In the genomic region with DNA sequence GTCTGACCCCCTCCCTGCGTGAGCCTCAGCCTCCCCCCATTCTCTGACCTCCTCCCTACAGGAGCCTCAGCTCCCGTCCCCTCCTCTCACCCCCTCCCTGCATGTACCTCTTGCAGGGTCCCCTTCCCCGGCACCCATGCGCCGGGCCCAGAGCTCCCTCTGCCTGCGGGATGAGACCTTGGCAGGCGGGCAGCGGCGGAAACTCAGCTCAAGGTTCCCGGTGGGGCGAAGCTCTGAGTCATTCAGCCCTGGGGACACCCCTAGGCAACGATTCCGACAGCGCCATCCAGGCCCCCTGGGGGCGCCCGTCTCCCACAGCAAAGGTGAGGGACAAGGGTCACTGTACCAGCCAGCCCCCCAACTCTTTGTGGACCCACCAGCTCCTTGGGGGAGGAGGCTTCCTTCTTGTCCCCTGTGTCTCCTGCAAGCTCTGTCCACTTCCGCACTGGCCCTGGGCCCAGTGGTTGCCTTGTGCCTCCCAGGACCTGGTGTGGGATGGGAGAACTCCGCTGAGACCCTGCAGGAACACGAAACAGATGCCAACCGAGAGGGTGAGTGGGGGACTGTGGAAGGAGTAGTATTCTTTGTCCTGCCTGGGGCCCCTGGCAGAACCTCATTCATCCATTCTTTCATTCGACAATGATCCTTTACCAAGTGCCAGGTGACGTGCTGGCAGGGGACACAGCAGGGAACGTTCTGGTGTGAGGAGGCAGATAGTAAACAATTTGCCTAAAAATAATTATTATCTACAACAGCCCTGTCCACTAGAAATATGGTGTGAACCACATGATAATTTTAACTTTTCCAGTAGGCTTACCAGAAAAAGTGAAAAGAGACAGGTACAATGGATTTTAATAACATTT, we compare ENCODE assay signal across 8 cellular contexts. TPM values are rescaled to one million over a fixed set of nuclear protein-coding genes. Genes with fewer than 3 reads are reported as not detected.
DNase-seq lines count a peak whose midpoint lies in the region; ATAC-seq and TF ChIP-seq lines count a peak whose summit lies in the region.

No MANE protein-coding gene starts in this region.

- H3K4me2 ChIP-seq in neural cell (ENCODE audit: low read length) = no peak overlapping the region

- DNase-seq in AG04449 (ENCODE audit: low read depth, low spot score) = no peak
- DNase-seq in NCI-H2107 (lab: John Stamatoyannopoulos, UW) = peak; percentile 65
- DNase-seq in activated CD4-positive, alpha-beta T cell treated with anti-CD3 and anti-CD28 coated beads, Interleukin-2, amount 50 U/mL, for 48 hours = peak; percentile 39 to 41
- peak; percentile 58 for DNase-seq in fibroblast of the conjunctiva (ENCODE audit: low read depth)
- DNase-seq in activated effector memory CD4-positive, alpha-beta T cell treated with anti-CD3 and anti-CD28 coated beads, Interleukin-2, amount 50 U/mL, for 16 hours = no peak

- TF ChIP-seq EP300 in neural cell (conservative IDR thresholded peaks at IDR 0.05; ENCODE audit: poor library complexity, severe bottlenecking) = no peak

- no peaks in the 10 kb centered on the region for H3F3A ChIP-seq in neural cell (ENCODE audit: insufficient read depth, low read length, poor library complexity, severe bottlenecking)

- no peak for TF ChIP-seq RAD21 in neural cell (conservative IDR thresholded peaks at IDR 0.05)

- H3K9me2 ChIP-seq in neural cell (ENCODE audit: insufficient read depth, low read length) = no peaks in the 10 kb centered on the region

- no peaks in the 10 kb centered on the region for H3K79me2 ChIP-seq in neural cell (replicated peaks; ENCODE audit: insufficient read depth, low read length)

- POLR2A ChIA-PET in AG04449 (lab: Yijun Ruan, JAX) = interaction anchor here (0.6 to 1.5 kb wide), 7 partner anchors 9 to 169 kb away, joined by 3 to 10 read pairs (median 3); partner anchors contain the start of genes PRDX5, STIP1 and TRMT112

- TF ChIP-seq CTCF in AG04449 (IDR thresholded peaks at IDR 0.05; ENCODE audit: insufficient read depth, low read length, missing control alignments) (peak; percentile 86), GM12872 (IDR thresholded peaks at IDR 0.05; ENCODE audit: insufficient read depth, low read depth, low read length) (peak; percentile 65), neural cell (IDR thresholded peaks at IDR 0.05; ENCODE audit: poor library complexity, severe bottlenecking) (peak; percentile 34)

- no peak overlapping the region for H2AFZ ChIP-seq in neural cell (ENCODE audit: low read depth, low read length)

- no peaks in the 10 kb centered on the region for H4K20me1 ChIP-seq in neural cell (ENCODE audit: insufficient read depth)

- no peaks in the 10 kb centered on the region for H3K27me3 ChIP-seq in neural cell (ENCODE audit: insufficient read depth, low read depth, low read length)

- H3K36me3 ChIP-seq in neural cell (ENCODE audit: insufficient read depth, low read length) = no peaks in the 10 kb centered on the region

- no peak for ATAC-seq in GM21576 (IDR thresholded peaks at IDR 0.05; ENCODE audit: unreplicated experiment)

- H3K9me3 ChIP-seq in neural cell (ENCODE audit: low read length) = no peaks in the 10 kb centered on the region

- no peak overlapping the region for H3K9ac ChIP-seq in neural cell (ENCODE audit: low read length)

- CTCF ChIA-PET in AG04449 (lab: Yijun Ruan, JAX) = interaction anchor here (0.6 to 21.8 kb wide), 30 partner anchors 11 to 387 kb away, joined by 3 to 414 read pairs (median 6); partner anchors contain the start of genes BAD, CCDC88B, ESRRA and FERMT3

- H3K27ac ChIP-seq in neural cell (ENCODE audit: low read length) = no peak overlapping the region

- H3K4me3 ChIP-seq in AG04449 (ENCODE audit: low read depth, low read length) (peak overlapping the region; percentile 25), neural cell (ENCODE audit: low read length) (no peak overlapping the region)

TF ChIP-seq in neural cell, 6 proteins besides CTCF, POLR2A, EP300 and RAD21:
- TF ChIP-seq, protein P1, sequence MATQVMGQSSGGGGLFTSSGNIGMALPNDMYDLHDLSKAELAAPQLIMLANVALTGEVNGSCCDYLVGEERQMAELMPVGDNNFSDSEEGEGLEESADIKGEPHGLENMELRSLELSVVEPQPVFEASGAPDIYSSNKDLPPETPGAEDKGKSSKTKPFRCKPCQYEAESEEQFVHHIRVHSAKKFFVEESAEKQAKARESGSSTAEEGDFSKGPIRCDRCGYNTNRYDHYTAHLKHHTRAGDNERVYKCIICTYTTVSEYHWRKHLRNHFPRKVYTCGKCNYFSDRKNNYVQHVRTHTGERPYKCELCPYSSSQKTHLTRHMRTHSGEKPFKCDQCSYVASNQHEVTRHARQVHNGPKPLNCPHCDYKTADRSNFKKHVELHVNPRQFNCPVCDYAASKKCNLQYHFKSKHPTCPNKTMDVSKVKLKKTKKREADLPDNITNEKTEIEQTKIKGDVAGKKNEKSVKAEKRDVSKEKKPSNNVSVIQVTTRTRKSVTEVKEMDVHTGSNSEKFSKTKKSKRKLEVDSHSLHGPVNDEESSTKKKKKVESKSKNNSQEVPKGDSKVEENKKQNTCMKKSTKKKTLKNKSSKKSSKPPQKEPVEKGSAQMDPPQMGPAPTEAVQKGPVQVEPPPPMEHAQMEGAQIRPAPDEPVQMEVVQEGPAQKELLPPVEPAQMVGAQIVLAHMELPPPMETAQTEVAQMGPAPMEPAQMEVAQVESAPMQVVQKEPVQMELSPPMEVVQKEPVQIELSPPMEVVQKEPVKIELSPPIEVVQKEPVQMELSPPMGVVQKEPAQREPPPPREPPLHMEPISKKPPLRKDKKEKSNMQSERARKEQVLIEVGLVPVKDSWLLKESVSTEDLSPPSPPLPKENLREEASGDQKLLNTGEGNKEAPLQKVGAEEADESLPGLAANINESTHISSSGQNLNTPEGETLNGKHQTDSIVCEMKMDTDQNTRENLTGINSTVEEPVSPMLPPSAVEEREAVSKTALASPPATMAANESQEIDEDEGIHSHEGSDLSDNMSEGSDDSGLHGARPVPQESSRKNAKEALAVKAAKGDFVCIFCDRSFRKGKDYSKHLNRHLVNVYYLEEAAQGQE (IDR thresholded peaks at IDR 0.05; ENCODE audit: borderline replicate concordance) = no peak
- TF ChIP-seq POLR2AphosphoS5 (IDR thresholded peaks at IDR 0.05) (no peak), EZH2 (IDR thresholded peaks at IDR 0.05; ENCODE audit: borderline replicate concordance, insufficient read depth, low read length, poor library complexity, severe bottlenecking) (no peak), SMC3 (conservative IDR thresholded peaks at IDR 0.05; ENCODE audit: poor library complexity) (no peak), MXI1 (conservative IDR thresholded peaks at IDR 0.05; ENCODE audit: poor library complexity, severe bottlenecking) (no peak), TAF1 (IDR thresholded peaks at IDR 0.05; ENCODE audit: low read depth) (no peak)

RNA-seq across cellular contexts. Expression of gene RPS6KA4, which starts 3.7 kb away (rescaled TPM):
- 16.7 and 24.6 TPM in 2 replicates for polyA plus RNA-seq in neural cell
- polyA minus RNA-seq in neural cell = 9.3 and 10.5 TPM in 2 replicates

RNA-seq across cellular contexts. Expression of gene CCDC88B, which starts 15.3 kb away (rescaled TPM):
- 1.3 and 5.4 TPM in 2 replicates for polyA plus RNA-seq in neural cell
- 0.81 and 0.97 TPM in 2 replicates for polyA minus RNA-seq in neural cell

RNA-seq across cellular contexts. Expression of gene PRDX5, which starts 37.4 kb away (rescaled TPM):
- 452 and 489 TPM in 2 replicates for polyA plus RNA-seq in neural cell
- polyA minus RNA-seq in neural cell = 135 and 150 TPM in 2 replicates

RNA-seq across cellular contexts. Expression of gene TRMT112, which starts 38.0 kb away (rescaled TPM):
- 278 and 335 TPM in 2 replicates for polyA plus RNA-seq in neural cell
- polyA minus RNA-seq in neural cell = 58.7 and 78.5 TPM in 2 replicates

RNA-seq across cellular contexts. Expression of gene ESRRA, which starts 50.0 kb away (rescaled TPM):
- 29.0 and 30.0 TPM in 2 replicates for polyA plus RNA-seq in neural cell
- 20.7 and 25.3 TPM in 2 replicates for polyA minus RNA-seq in neural cell

Comparison
In these comparisons a context has a peak if more than half of its experiments do, and no peak if none do; other contexts are left out.
1. DNase-seq: peak in NCI-H2107 (single experiment), activated CD4-positive, alpha-beta T cell treated with anti-CD3 and anti-CD28 coated beads, Interleukin-2, amount 50 U/mL, for 48 hours (2 of 2) and fibroblast of the conjunctiva (single experiment); none in AG04449 (single experiment) and activated effector memory CD4-positive, alpha-beta T cell treated with anti-CD3 and anti-CD28 coated beads, Interleukin-2, amount 50 U/mL, for 16 hours (single experiment).
2. CTCF ChIP-seq: peak in every context shown above with its lines; median percentile 86 in AG04449; 65 in GM12872; 34 in neural cell.